In genomic region chr11:59400461-59401261, GRCh38 we compare ENCODE assay signal across 31 cellular contexts. TPM values are rescaled to one million over a fixed set of nuclear protein-coding genes. Genes with fewer than 3 reads are reported as not detected.
"Had no signal": no experiment of that assay in that cellular context is flagged by ENCODE, and none has a peak within 500 bp of the region (broad histone marks: within the 10 kb centered on the region; RNA-seq: fewer than 3 reads in every experiment).

No MANE protein-coding gene starts in this region.

- FAIRE-seq: urothelium cell line had no signal

- H3K4me1 ChIP-seq: stomach, suprapubic skin, testis, thyroid gland, tibial artery, tibial nerve, transverse colon, upper lobe of left lung, upper lobe of right lung, uterus, vagina had no signal

- ATAC-seq: stimulated activated effector memory CD8-positive, alpha-beta T cell treated with anti-CD3 and anti-CD28 coated beads, Interleukin-12 subunit alpha, Interleukin-12 subunit beta, amount 100 ng/mL, for 72 hours; stimulated activated memory B cell treated with anti-CD40 and anti-IgM and Interleukin-4, amounts not matched to agents 10 μg/mL and 1 μg/mL and 100 μg/mL, for 72 hours; stimulated activated naive B cell treated with anti-CD40 and anti-IgM and Interleukin-4, amounts not matched to agents 10 μg/mL and 1 μg/mL and 100 μg/mL, for 72 hours; stimulated activated naive CD8-positive, alpha-beta T cell treated with anti-CD3 and anti-CD28 coated beads, Interleukin-15, amount 100 ng/mL, for 72 hours; stimulated activated naive CD8-positive, alpha-beta T cell treated with anti-CD3 and anti-CD28 coated beads, Interleukin-15, Interleukin-2, amounts not matched to agents 100 U/mL and 50 U/mL, for 24 hours; upper lobe of right lung had no signal

- H3K4me3 ChIP-seq: stomach, suprapubic skin, testis, thoracic aorta, thyroid gland, tibial artery, tibial nerve, transverse colon, upper lobe of left lung, upper lobe of right lung, uterus, vagina had no signal

- H3K27ac ChIP-seq: stomach, suprapubic skin, testis, thoracic aorta, thyroid gland, tibial artery, tibial nerve, transverse colon, upper lobe of left lung, upper lobe of right lung, uterus, vagina had no signal

- H3K36me3 ChIP-seq: stomach, suprapubic skin, thoracic aorta, thyroid gland, tibial artery, tibial nerve, transverse colon, upper lobe of left lung, upper lobe of right lung, uterus, vagina had no signal

- H3K27me3 ChIP-seq: stomach, suprapubic skin, testis, thyroid gland, tibial artery, tibial nerve, transverse colon, upper lobe of left lung, upper lobe of right lung, uterus, vagina had no signal

- DNase-seq: stimulated activated CD4-positive, alpha-beta T cell treated with anti-CD3 and anti-CD28 coated beads, Interleukin-2, amount 100 ng/mL, for 48 hours; stimulated activated CD4-positive, alpha-beta T cell treated with anti-CD3 and anti-CD28 coated beads, Interleukin-4, amount 100 ng/mL, for 1 hour; stimulated activated CD4-positive, alpha-beta T cell treated with anti-CD3 and anti-CD28 coated beads, Interleukin-4, amount 100 ng/mL, for 24 hours; stimulated activated CD4-positive, alpha-beta T cell treated with anti-CD3 and anti-CD28 coated beads, Interleukin-4, amount 100 ng/mL, for 4 hours; stimulated activated CD8-positive, alpha-beta memory T cell treated with anti-CD3 and anti-CD28 coated beads, Interleukin-4, amount 100 ng/mL, for 48 hours; stimulated activated naive B cell treated with anti-CD40 and anti-IgM and Interleukin-4, amounts not matched to agents 10 μg/mL and 1 μg/mL and 100 μg/mL, for 72 hours; stimulated activated naive CD4-positive, alpha-beta T cell; stimulated activated naive CD4-positive, alpha-beta T cell treated with Interleukin-2 at 50 U/mL for 16 hours; stimulated activated naive CD8-positive, alpha-beta T cell treated with anti-CD3 and anti-CD28 coated beads, Interleukin-15, amount 100 ng/mL, for 72 hours; stimulated activated naive CD8-positive, alpha-beta T cell treated with anti-CD3 and anti-CD28 coated beads, Interleukin-15, Interleukin-2, amounts not matched to agents 100 U/mL and 50 U/mL, for 24 hours; stomach; substantia nigra; testis; thyroid gland; tibial artery; transverse colon; trophoblast cell; upper lobe of left lung; upper lobe of right lung; uterus had no signal

- H3K9me3 ChIP-seq: suprapubic skin, testis, thoracic aorta, thyroid gland, tibial artery, upper lobe of right lung, uterus, vagina had no signal

RNA-seq across cellular contexts. Expression of gene OR5A2, which starts 25.6 kb away (rescaled TPM):
- total RNA-seq: stomach, subcutaneous adipose tissue, temporal lobe, thoracic aorta, thyroid gland, tibial nerve, transverse colon, upper lobe of left lung, upper lobe of right lung, ureter, urinary bladder, uterus, vagina had no signal
- polyA plus RNA-seq: stomach, urinary bladder had no signal

RNA-seq across cellular contexts. Expression of gene OR5A1, which starts 35.6 kb away (rescaled TPM):
- total RNA-seq: stomach, subcutaneous adipose tissue, temporal lobe, thoracic aorta, tibial nerve, transverse colon, upper lobe of left lung, upper lobe of right lung, ureter, urinary bladder, uterus, vagina had no signal
- polyA plus RNA-seq: stomach, urinary bladder had no signal

RNA-seq across cellular contexts. Expression of gene OR5AN1, which starts 42.0 kb away (rescaled TPM):
- total RNA-seq: suprapubic skin, temporal lobe, thoracic aorta, thyroid gland, tibial nerve, transverse colon, upper lobe of left lung, upper lobe of right lung, ureter, urinary bladder, uterus, vagina had no signal
- polyA plus RNA-seq: stomach, urinary bladder had no signal

RNA-seq across cellular contexts. Expression of gene OR4D6, which starts 56.1 kb away (rescaled TPM):
- total RNA-seq: stomach, subcutaneous adipose tissue, suprapubic skin, temporal lobe, testis, thoracic aorta, thyroid gland, tibial nerve, transverse colon, upper lobe of left lung, upper lobe of right lung, ureter, urinary bladder, uterus, vagina had no signal
- polyA plus RNA-seq: stomach, urinary bladder had no signal
